Comparison of ENCODE assay signal across 25 cellular contexts in the genomic region with DNA sequence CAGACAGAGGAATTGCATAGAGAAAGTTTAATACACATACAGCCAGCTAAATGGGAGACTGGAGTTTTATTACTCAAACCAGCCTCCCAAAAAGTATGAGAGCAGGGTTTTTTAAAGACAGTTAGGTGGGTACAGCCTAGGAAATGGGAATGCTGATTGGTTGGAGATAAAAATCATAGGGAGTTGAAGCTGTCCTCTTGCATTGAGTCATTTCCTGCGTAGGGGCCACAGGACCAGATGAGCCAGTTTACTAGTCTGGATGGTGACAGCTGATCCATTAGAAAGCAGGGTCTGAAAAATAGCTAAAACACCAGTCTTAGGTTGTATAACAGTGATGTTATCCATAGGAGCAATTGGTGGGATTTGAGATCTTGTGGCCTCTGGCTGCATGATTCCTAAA.
DNase-seq lines count a peak whose midpoint lies in the region; ATAC-seq, FAIRE-seq and TF ChIP-seq lines count a peak whose summit lies in the region.
"Had no signal": no experiment of that assay in that cellular context is flagged by ENCODE, and none has a peak within 500 bp of the region (broad histone marks: within the 10 kb centered on the region; RNA-seq: fewer than 3 reads in every experiment).

No MANE protein-coding gene starts in this region.

- H3K23ac ChIP-seq in trophoblast cell (ENCODE audit: low read length), result no peak overlapping the region

- H3K9me3 ChIP-seq in endothelial cell of umbilical vein (replicated peaks; ENCODE audit: control insufficient read depth, insufficient read depth, low read length) (no peaks in the 10 kb centered on the region), trophoblast cell (ENCODE audit: insufficient read depth, low read depth, low read length) (no peaks in the 10 kb centered on the region)
- H3K9me3 ChIP-seq: adrenal gland, left ventricle myocardium inferior, Peyer's patch, right atrium auricular region, SJCRH30, vagina had no signal

- CTCF ChIA-PET in endothelial cell of umbilical vein (lab: Charles Lee), result interaction anchor here (1.3 kb wide), 1 partner anchor 136 kb away, joined by 3 read pairs; no protein-coding TSS in a partner anchor

- peaks cover 39% of the 10 kb centered on the region for H3K4me1 ChIP-seq in endothelial cell of umbilical vein (ENCODE audit: control insufficient read depth, extremely low read depth, insufficient read depth, low read length)
- peaks cover 18 to 31% of the 10 kb centered on the region in 2 experiments for H3K4me1 ChIP-seq in trophoblast cell (ENCODE audit: control insufficient read depth in 1 of 2, insufficient read depth in 2 of 2, low read length in 2 of 2)
- H3K4me1 ChIP-seq: adrenal gland, Peyer's patch, right atrium auricular region, SJCRH30, spleen had no signal

- H3K4me3 ChIP-seq in endothelial cell of umbilical vein (replicated peaks in 1 of 3; ENCODE audit: insufficient read depth in 1 of 3, low read depth in 1 of 3, low read length in 3 of 3), result no peak overlapping the region
- no peak overlapping the region for H3K4me3 ChIP-seq in trophoblast cell (ENCODE audit: low read depth, low read length)
- H3K4me3 ChIP-seq: adrenal gland, K562, left ventricle myocardium inferior, Peyer's patch, right atrium auricular region, SJCRH30, spleen, vagina had no signal

- no peaks in the 10 kb centered on the region for H3K79me2 ChIP-seq in endothelial cell of umbilical vein (ENCODE audit: control insufficient read depth, insufficient read depth, low read length)
- H3K79me2 ChIP-seq in trophoblast cell (ENCODE audit: control insufficient read depth, insufficient read depth, low read length, poor library complexity), result peaks cover 6% of the 10 kb centered on the region

- no peaks in the 10 kb centered on the region for H3K27me3 ChIP-seq in endothelial cell of umbilical vein (ENCODE audit: control insufficient read depth in 2 of 2, insufficient read depth in 2 of 2, low read length in 2 of 2)
- no peaks in the 10 kb centered on the region for H3K27me3 ChIP-seq in trophoblast cell (ENCODE audit: insufficient read depth, low read length)
- H3K27me3 ChIP-seq: adrenal gland, Peyer's patch, right atrium auricular region, spleen, vagina had no signal

- DNase-seq in EH (ENCODE audit: low read depth), result peak; percentile 72
- peak; percentile 19 for DNase-seq in LHCN-M2 (ENCODE audit: low read depth)
- peak; percentile 25 for DNase-seq in endothelial cell of umbilical vein (ENCODE audit: low read depth, low spot score)
- DNase-seq in trophoblast cell, result peak; percentile 73 to 90
- no peak for DNase-seq in NCI-H2227 (lab: John Stamatoyannopoulos, UW; ENCODE audit: unreplicated experiment)
- no peak for DNase-seq in hepatic stellate cell (ENCODE audit: low spot score)
- DNase-seq: activated CD4-positive, alpha-beta T cell treated with anti-CD3 and anti-CD28 coated beads for 48 hours; activated naive CD4-positive, alpha-beta T cell treated with anti-CD3 and anti-CD28 coated beads, Interleukin-2, amount 10 ng/mL, durations not matched to agents 7 days and 5 days; adrenal gland; CD8-positive, alpha-beta memory T cell; GF-D8; left ventricle myocardium inferior; NCI-H146; NCI-H345; NCI-H69; Peyer's patch; spleen; stimulated activated CD4-positive, alpha-beta T cell treated with anti-CD3 and anti-CD28 coated beads, Interleukin-2, amount 100 ng/mL, for 24 hours had no signal

- peak overlapping the region; percentile 97 for H2BK5ac ChIP-seq in trophoblast cell (ENCODE audit: low read depth, low read length, poor library complexity)

- H3K18ac ChIP-seq in trophoblast cell (ENCODE audit: low read length), result no peak overlapping the region

- BruUV-seq in endothelial cell of umbilical vein (replicated peaks; lab: Mats Ljungman, UMichigan), result no TSS peak

- H3K4me2 ChIP-seq in endothelial cell of umbilical vein (ENCODE audit: insufficient read depth, low read length) (no peak overlapping the region), trophoblast cell (ENCODE audit: low read length) (peak overlapping the region; percentile 33)

- intact Hi-C loops in endothelial cell of umbilical vein (cut with micrococcal nuclease), result loop anchor here (5.0 kb wide), 2 partner anchors 138 to 258 kb away; no protein-coding TSS in a partner anchor

- H3K9me1 ChIP-seq in endothelial cell of umbilical vein (replicated peaks; ENCODE audit: control insufficient read depth, extremely low read depth, insufficient read depth, low read length), result no peaks in the 10 kb centered on the region

- WGBS in trophoblast cell (ENCODE audit: extremely low coverage, insufficient coverage, insufficient read length), result no CpG with 5 or more reads among the region's 1 CpG

- peak overlapping the region; percentile 54 for H4K8ac ChIP-seq in trophoblast cell (ENCODE audit: low read depth, low read length)

- H2AFZ ChIP-seq in endothelial cell of umbilical vein (ENCODE audit: low read depth, low read length) (no peak overlapping the region), trophoblast cell (ENCODE audit: insufficient read depth, low read length, poor library complexity) (no peak overlapping the region)

- TF ChIP-seq CTCF in endothelial cell of umbilical vein (IDR thresholded peaks at IDR 0.05; ENCODE audit: extremely low read depth in 1 of 2, insufficient read depth in 1 of 2, low read depth in 1 of 2, low read length in 2 of 2), result no peak

- POLR2A ChIA-PET in endothelial cell of umbilical vein (lab: Charles Lee), result no interaction called here

- H3K9ac ChIP-seq in endothelial cell of umbilical vein (replicated peaks; ENCODE audit: extremely low read depth, insufficient read depth, low read length), result no peak overlapping the region
- no peak overlapping the region for H3K9ac ChIP-seq in trophoblast cell (ENCODE audit: low read length)

- peak overlapping the region; percentile 32 for H3K27ac ChIP-seq in endothelial cell of umbilical vein (ENCODE audit: insufficient read depth, low read depth, low read length)
- H3K27ac ChIP-seq in trophoblast cell (ENCODE audit: low read depth, low read length), result peak overlapping the region; percentile 98
- H3K27ac ChIP-seq: adrenal gland, left ventricle myocardium inferior, Peyer's patch, right atrium auricular region, SJCRH30, spleen, vagina had no signal

- H3K36me3 ChIP-seq in endothelial cell of umbilical vein (ENCODE audit: control insufficient read depth in 2 of 2, extremely low read depth in 1 of 2, insufficient read depth in 2 of 2, low read length in 2 of 2), result no peaks in the 10 kb centered on the region
- no peaks in the 10 kb centered on the region for H3K36me3 ChIP-seq in trophoblast cell (ENCODE audit: control insufficient read depth in 1 of 2, insufficient read depth in 2 of 2, low read length in 2 of 2)
- H3K36me3 ChIP-seq: adrenal gland, left ventricle myocardium inferior, Peyer's patch, right atrium auricular region, SJCRH30, spleen, vagina had no signal

- dilution Hi-C loops in endothelial cell of umbilical vein (cut with MboI; ENCODE audit: extremely low pct_ligation_motif_present, low sequenced_read_pairs), result no loop called here

- no peak overlapping the region for H3K4ac ChIP-seq in trophoblast cell (ENCODE audit: low read depth, low read length)

- peak overlapping the region; percentile 62 for H3K14ac ChIP-seq in trophoblast cell (ENCODE audit: low read length)

- TF ChIP-seq POLR2A in endothelial cell of umbilical vein (IDR thresholded peaks at IDR 0.05; ENCODE audit: low read depth, low read length), result no peak

- H2BK120ac ChIP-seq in trophoblast cell (ENCODE audit: insufficient read depth, low read length, poor library complexity), result peak overlapping the region; percentile 75

- no peak for ATAC-seq in HG02610 (IDR thresholded peaks at IDR 0.05; ENCODE audit: unreplicated experiment)
- no peak for ATAC-seq in esophagus mucosa
- ATAC-seq: activated T-helper 17 cell treated with anti-CD3 and anti-CD28 coated beads, Interleukin-2, amount 50 U/mL, for 72 hours; K562 had no signal

- peak; percentile 57 for FAIRE-seq in endothelial cell of umbilical vein (lab: Jason Lieb, UNC)
- FAIRE-seq: K562 had no signal

- H3K79me1 ChIP-seq in trophoblast cell (ENCODE audit: low read length), result peaks cover 51% of the 10 kb centered on the region

- no peak overlapping the region for H2AK5ac ChIP-seq in trophoblast cell (ENCODE audit: low read length)

- no peak overlapping the region for H4K91ac ChIP-seq in trophoblast cell (ENCODE audit: low read depth, low read length)

- H4K12ac ChIP-seq in trophoblast cell (ENCODE audit: low read depth, low read length), result no peak overlapping the region

- H4K20me1 ChIP-seq in endothelial cell of umbilical vein (replicated peaks; ENCODE audit: control insufficient read depth, extremely low read depth, insufficient read depth, low read length), result no peaks in the 10 kb centered on the region

- no peak overlapping the region for H2BK12ac ChIP-seq in trophoblast cell (ENCODE audit: low read length)

TF ChIP-seq in endothelial cell of umbilical vein, 7 proteins besides CTCF, POLR2A, EP300 and RAD21:
- TF ChIP-seq GATA2 (IDR thresholded peaks at IDR 0.05; ENCODE audit: insufficient read depth, insufficient read length, low read depth, low read length) (peak; percentile 90), MYC (IDR thresholded peaks at IDR 0.05; ENCODE audit: low read depth, low read length) (no peak), JUN (IDR thresholded peaks at IDR 0.05; ENCODE audit: borderline replicate concordance, insufficient read depth, insufficient read length, low read depth) (peak; percentile 43), EZH2 (IDR thresholded peaks at IDR 0.05; ENCODE audit: borderline replicate concordance, low read depth, low read length, severe bottlenecking) (no peak)
TF ChIP-seq in endothelial cell of umbilical vein: peak in this region for 2.

Comparison
In these comparisons a context has a peak if more than half of its experiments do, and no peak if none do; other contexts are left out.
1. DNase-seq: peak in EH (single experiment), LHCN-M2 (single experiment), endothelial cell of umbilical vein (single experiment) and trophoblast cell (2 of 2); none in NCI-H2227 (single experiment) and hepatic stellate cell (single experiment).